Comparison of ENCODE assay signal across 1 cellular context in genomic region chr11:134276396-134277175, GRCh38.
TF ChIP-seq lines count a peak whose summit lies in the region.

No MANE protein-coding gene starts in this region.

TF ChIP-seq in GM23338, 12 proteins besides CTCF, POLR2A, EP300 and RAD21:
- TF ChIP-seq EZH2 (IDR thresholded peaks at IDR 0.05; ENCODE audit: low read depth, unreplicated experiment) (no peak), ZNF114 (CRISPR knock-in tag; IDR thresholded peaks at IDR 0.05) (no peak)
- TF ChIP-seq, protein P1, sequence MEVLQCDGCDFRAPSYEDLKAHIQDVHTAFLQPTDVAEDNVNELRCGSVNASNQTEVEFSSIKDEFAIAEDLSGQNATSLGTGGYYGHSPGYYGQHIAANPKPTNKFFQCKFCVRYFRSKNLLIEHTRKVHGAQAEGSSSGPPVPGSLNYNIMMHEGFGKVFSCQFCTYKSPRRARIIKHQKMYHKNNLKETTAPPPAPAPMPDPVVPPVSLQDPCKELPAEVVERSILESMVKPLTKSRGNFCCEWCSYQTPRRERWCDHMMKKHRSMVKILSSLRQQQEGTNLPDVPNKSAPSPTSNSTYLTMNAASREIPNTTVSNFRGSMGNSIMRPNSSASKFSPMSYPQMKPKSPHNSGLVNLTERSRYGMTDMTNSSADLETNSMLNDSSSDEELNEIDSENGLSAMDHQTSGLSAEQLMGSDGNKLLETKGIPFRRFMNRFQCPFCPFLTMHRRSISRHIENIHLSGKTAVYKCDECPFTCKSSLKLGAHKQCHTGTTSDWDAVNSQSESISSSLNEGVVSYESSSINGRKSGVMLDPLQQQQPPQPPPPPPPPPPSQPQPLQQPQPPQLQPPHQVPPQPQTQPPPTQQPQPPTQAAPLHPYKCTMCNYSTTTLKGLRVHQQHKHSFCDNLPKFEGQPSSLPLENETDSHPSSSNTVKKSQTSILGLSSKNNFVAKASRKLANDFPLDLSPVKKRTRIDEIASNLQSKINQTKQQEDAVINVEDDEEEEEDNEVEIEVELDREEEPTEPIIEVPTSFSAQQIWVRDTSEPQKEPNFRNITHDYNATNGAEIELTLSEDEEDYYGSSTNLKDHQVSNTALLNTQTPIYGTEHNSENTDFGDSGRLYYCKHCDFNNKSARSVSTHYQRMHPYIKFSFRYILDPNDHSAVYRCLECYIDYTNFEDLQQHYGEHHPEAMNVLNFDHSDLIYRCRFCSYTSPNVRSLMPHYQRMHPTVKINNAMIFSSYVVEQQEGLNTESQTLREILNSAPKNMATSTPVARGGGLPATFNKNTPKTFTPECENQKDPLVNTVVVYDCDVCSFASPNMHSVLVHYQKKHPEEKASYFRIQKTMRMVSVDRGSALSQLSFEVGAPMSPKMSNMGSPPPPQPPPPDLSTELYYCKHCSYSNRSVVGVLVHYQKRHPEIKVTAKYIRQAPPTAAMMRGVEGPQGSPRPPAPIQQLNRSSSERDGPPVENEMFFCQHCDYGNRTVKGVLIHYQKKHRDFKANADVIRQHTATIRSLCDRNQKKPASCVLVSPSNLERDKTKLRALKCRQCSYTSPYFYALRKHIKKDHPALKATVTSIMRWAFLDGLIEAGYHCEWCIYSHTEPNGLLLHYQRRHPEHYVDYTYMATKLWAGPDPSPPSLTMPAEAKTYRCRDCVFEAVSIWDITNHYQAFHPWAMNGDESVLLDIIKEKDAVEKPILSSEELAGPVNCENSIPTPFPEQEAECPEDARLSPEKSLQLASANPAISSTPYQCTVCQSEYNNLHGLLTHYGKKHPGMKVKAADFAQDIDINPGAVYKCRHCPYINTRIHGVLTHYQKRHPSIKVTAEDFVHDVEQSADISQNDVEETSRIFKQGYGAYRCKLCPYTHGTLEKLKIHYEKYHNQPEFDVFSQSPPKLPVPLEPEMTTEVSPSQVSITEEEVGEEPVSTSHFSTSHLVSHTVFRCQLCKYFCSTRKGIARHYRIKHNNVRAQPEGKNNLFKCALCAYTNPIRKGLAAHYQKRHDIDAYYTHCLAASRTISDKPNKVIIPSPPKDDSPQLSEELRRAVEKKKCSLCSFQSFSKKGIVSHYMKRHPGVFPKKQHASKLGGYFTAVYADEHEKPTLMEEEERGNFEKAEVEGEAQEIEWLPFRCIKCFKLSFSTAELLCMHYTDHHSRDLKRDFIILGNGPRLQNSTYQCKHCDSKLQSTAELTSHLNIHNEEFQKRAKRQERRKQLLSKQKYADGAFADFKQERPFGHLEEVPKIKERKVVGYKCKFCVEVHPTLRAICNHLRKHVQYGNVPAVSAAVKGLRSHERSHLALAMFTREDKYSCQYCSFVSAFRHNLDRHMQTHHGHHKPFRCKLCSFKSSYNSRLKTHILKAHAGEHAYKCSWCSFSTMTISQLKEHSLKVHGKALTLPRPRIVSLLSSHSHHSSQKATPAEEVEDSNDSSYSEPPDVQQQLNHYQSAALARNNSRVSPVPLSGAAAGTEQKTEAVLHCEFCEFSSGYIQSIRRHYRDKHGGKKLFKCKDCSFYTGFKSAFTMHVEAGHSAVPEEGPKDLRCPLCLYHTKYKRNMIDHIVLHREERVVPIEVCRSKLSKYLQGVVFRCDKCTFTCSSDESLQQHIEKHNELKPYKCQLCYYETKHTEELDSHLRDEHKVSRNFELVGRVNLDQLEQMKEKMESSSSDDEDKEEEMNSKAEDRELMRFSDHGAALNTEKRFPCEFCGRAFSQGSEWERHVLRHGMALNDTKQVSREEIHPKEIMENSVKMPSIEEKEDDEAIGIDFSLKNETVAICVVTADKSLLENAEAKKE (CRISPR knock-in tag; IDR thresholded peaks at IDR 0.05), result no peak
